17 cellular contexts compared by ENCODE assay signal in genomic region chr7:77457779-77458178, GRCh38.
"Had no signal": no experiment of that assay in that cellular context is flagged by ENCODE, and none has a peak within 500 bp of the region (broad histone marks: within the 10 kb centered on the region; RNA-seq: fewer than 3 reads in every experiment).

No MANE protein-coding gene starts in this region.

- H3K36me3 Mint-ChIP-seq: activated CD8-positive, alpha-beta memory T cell treated with anti-CD3 and anti-CD28 coated beads, Interleukin-2, amount 10 ng/mL, durations not matched to agents 7 days and 5 days; activated naive CD8-positive, alpha-beta T cell treated with anti-CD3 and anti-CD28 coated beads for 36 hours; immature natural killer cell; memory B cell had no signal

- H3K27me3 Mint-ChIP-seq: activated naive CD8-positive, alpha-beta T cell treated with anti-CD3 and anti-CD28 coated beads for 36 hours; dendritic cell treated with granulocyte-macrophage colony-stimulating factor and Interleukin-4, amounts not matched to agents 40 ng/mL and 50 ng/mL, for 4 days; memory B cell had no signal

- H3K27ac Mint-ChIP-seq: activated CD4-positive, alpha-beta memory T cell treated with anti-CD3 and anti-CD28 coated beads, Interleukin-2, amount 10 ng/mL, durations not matched to agents 7 days and 5 days; activated CD8-positive, alpha-beta memory T cell treated with anti-CD3 and anti-CD28 coated beads, Interleukin-2, amount 10 ng/mL, durations not matched to agents 7 days and 5 days; activated naive CD8-positive, alpha-beta T cell treated with anti-CD3 and anti-CD28 coated beads for 36 hours; dendritic cell treated with granulocyte-macrophage colony-stimulating factor and Interleukin-4, amounts not matched to agents 40 ng/mL and 50 ng/mL, for 4 days; immature natural killer cell; memory B cell had no signal

- H3K4me3 Mint-ChIP-seq: activated CD4-positive, alpha-beta memory T cell treated with anti-CD3 and anti-CD28 coated beads, Interleukin-2, amount 10 ng/mL, durations not matched to agents 7 days and 5 days; activated CD8-positive, alpha-beta memory T cell treated with anti-CD3 and anti-CD28 coated beads, Interleukin-2, amount 10 ng/mL, durations not matched to agents 7 days and 5 days; activated naive CD8-positive, alpha-beta T cell treated with anti-CD3 and anti-CD28 coated beads for 36 hours; dendritic cell treated with granulocyte-macrophage colony-stimulating factor and Interleukin-4, amounts not matched to agents 40 ng/mL and 50 ng/mL, for 4 days; immature natural killer cell; memory B cell had no signal

- ATAC-seq: activated CD8-positive, alpha-beta memory T cell treated with anti-CD3 and anti-CD28 coated beads, Interleukin-2, amount 10 ng/mL, durations not matched to agents 7 days and 5 days; left ventricle myocardium superior had no signal

- H3K9me3 Mint-ChIP-seq: activated CD4-positive, alpha-beta memory T cell treated with anti-CD3 and anti-CD28 coated beads, Interleukin-2, amount 10 ng/mL, durations not matched to agents 7 days and 5 days; activated naive CD8-positive, alpha-beta T cell treated with anti-CD3 and anti-CD28 coated beads for 36 hours; dendritic cell treated with granulocyte-macrophage colony-stimulating factor and Interleukin-4, amounts not matched to agents 40 ng/mL and 50 ng/mL, for 4 days; immature natural killer cell; memory B cell had no signal

- H3K4me1 Mint-ChIP-seq: activated CD4-positive, alpha-beta memory T cell treated with anti-CD3 and anti-CD28 coated beads, Interleukin-2, amount 10 ng/mL, durations not matched to agents 7 days and 5 days; activated CD8-positive, alpha-beta memory T cell treated with anti-CD3 and anti-CD28 coated beads, Interleukin-2, amount 10 ng/mL, durations not matched to agents 7 days and 5 days; activated naive CD8-positive, alpha-beta T cell treated with anti-CD3 and anti-CD28 coated beads for 36 hours had no signal

- DNase-seq: activated CD4-positive, alpha-beta memory T cell treated with anti-CD3 and anti-CD28 coated beads, Interleukin-2, amount 10 ng/mL, durations not matched to agents 7 days and 5 days; activated CD4-positive, alpha-beta T cell treated with anti-CD3 and anti-CD28 coated beads for 48 hours; activated CD4-positive, CD25-positive, alpha-beta regulatory T cell; activated CD8-positive, alpha-beta memory T cell treated with anti-CD3 and anti-CD28 coated beads, Interleukin-2, amount 10 ng/mL, durations not matched to agents 7 days and 5 days; activated naive CD4-positive, alpha-beta T cell; activated naive CD8-positive, alpha-beta T cell treated with anti-CD3 and anti-CD28 coated beads for 36 hours; amniotic stem cell; effector CD8-positive, alpha-beta T cell; immature natural killer cell; left ventricle myocardium superior; occipital lobe; posterior cingulate gyrus; stimulated activated CD4-positive, alpha-beta T cell treated with anti-CD3 and anti-CD28 coated beads, Interleukin-2, amount 100 ng/mL, for 24 hours; stimulated activated naive CD4-positive, alpha-beta T cell treated with Interleukin-2 at 50 U/mL for 16 hours; tibial artery had no signal
